Comparison of ENCODE assay signal across 14 cellular contexts in the genomic region with DNA sequence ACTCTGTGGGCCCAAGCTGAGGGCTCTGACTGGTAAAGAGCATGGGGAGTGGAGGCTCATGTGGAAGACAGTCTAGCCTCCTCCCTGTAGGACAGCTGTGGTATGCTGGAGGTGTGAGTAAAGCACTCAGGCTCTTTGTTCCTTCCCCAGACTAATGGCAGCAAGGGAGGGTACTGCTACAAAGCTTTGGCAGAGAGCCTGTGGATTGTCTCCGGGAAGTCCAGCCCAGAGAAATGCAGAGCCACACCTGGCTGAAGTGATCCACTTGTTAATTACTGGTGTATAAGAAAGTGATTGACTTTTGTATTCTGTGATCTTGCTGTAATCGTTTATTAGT.
DNase-seq lines count a peak whose midpoint lies in the region; ATAC-seq, FAIRE-seq and TF ChIP-seq lines count a peak whose summit lies in the region.
"Had no signal": no experiment of that assay in that cellular context is flagged by ENCODE, and none has a peak within 500 bp of the region (broad histone marks: within the 10 kb centered on the region; RNA-seq: fewer than 3 reads in every experiment).

No MANE protein-coding gene starts in this region.

- DNase-seq in SHP77 (lab: John Stamatoyannopoulos, UW) (peak; percentile 25 to 32), SHP77 treated with DMSO at 0.1 percent for 48 hours (lab: John Stamatoyannopoulos, UW) (no peak), astrocyte (ENCODE audit: low read depth) (no peak), A673 (ENCODE audit: low spot score) (no peak), 8988T (no peak), left lung (no peak)
- DNase-seq in stimulated activated effector memory CD8-positive, alpha-beta T cell treated with anti-CD3 and anti-CD28 coated beads, Interleukin-12 subunit alpha, Interleukin-12 subunit beta, amount 100 ng/mL, for 72 hours (ENCODE audit: low spot score in 2 of 2) = no peak
- DNase-seq: activated CD8-positive, alpha-beta memory T cell treated with anti-CD3 and anti-CD28 coated beads for 24 hours; activated gamma-delta T cell; CD8-positive, alpha-beta memory T cell; stimulated activated CD4-positive, alpha-beta T cell treated with anti-CD3 and anti-CD28 coated beads, Interleukin-15, amount 100 ng/mL, for 24 hours had no signal

- FAIRE-seq in astrocyte (lab: Jason Lieb, UNC) = no peak
- FAIRE-seq: A549 had no signal

- BruUV-seq in A673 (replicated peaks; lab: Mats Ljungman, UMichigan) = no TSS peak

- TF ChIP-seq CTCF in astrocyte (IDR thresholded peaks at IDR 0.05; ENCODE audit: insufficient read depth, low read depth, low read length) (no peak), A673 (conservative IDR thresholded peaks at IDR 0.05; ENCODE audit: low read depth, low read length) (no peak), left lung (IDR thresholded peaks at IDR 0.05) (no peak)

- no peak overlapping the region for H3K4me3 Mint-ChIP-seq in astrocyte (ENCODE audit: unreplicated experiment)
- no peak overlapping the region for H3K4me3 Mint-ChIP-seq in stimulated activated effector memory CD8-positive, alpha-beta T cell treated with anti-CD3 and anti-CD28 coated beads, Interleukin-12 subunit alpha, Interleukin-12 subunit beta, amount 100 ng/mL, for 72 hours
- H3K4me3 Mint-ChIP-seq: CD8-positive, alpha-beta memory T cell had no signal

- H3K79me2 ChIP-seq in astrocyte (ENCODE audit: insufficient read depth, low read length) = no peaks in the 10 kb centered on the region

- H3K4me1 Mint-ChIP-seq in astrocyte (ENCODE audit: low read depth, unreplicated experiment) = peaks cover 7% of the 10 kb centered on the region
- no peaks in the 10 kb centered on the region for H3K4me1 Mint-ChIP-seq in stimulated activated effector memory CD8-positive, alpha-beta T cell treated with anti-CD3 and anti-CD28 coated beads, Interleukin-12 subunit alpha, Interleukin-12 subunit beta, amount 100 ng/mL, for 72 hours
- H3K4me1 Mint-ChIP-seq: CD8-positive, alpha-beta memory T cell had no signal

- H4K20me1 ChIP-seq in astrocyte (ENCODE audit: insufficient read depth, low read length) = no peaks in the 10 kb centered on the region

- intact Hi-C loops in A673 (cut with micrococcal nuclease; ENCODE audit: unreplicated experiment) (loop anchor here (1.0 kb wide), 1 partner anchor 135 kb away; no protein-coding TSS in a partner anchor), left lung (cut with DNase I) (no loop called here)

- peak overlapping the region; percentile 38 for H2AFZ ChIP-seq in astrocyte (ENCODE audit: low read depth, low read length)

- H3K4me3 ChIP-seq in astrocyte (ENCODE audit: insufficient read depth, low read depth, low read length) (no peak overlapping the region), A673 (ENCODE audit: low read depth, low read length, poor library complexity, severe bottlenecking) (no peak overlapping the region), left lung (no peak overlapping the region)
- H3K4me3 ChIP-seq: A549, SJSA1 had no signal

- no peak overlapping the region for H3K4me2 ChIP-seq in astrocyte (ENCODE audit: low read length)
- H3K4me2 ChIP-seq: A549 had no signal

- POLR2A ChIA-PET in A673 (lab: Charles Lee; ENCODE audit: low non-redundant PET) = no interaction called here

- no peaks in the 10 kb centered on the region for H3K27me3 ChIP-seq in astrocyte (ENCODE audit: insufficient read depth, low read length)
- no peaks in the 10 kb centered on the region for H3K27me3 ChIP-seq in A673 (replicated peaks; ENCODE audit: insufficient read depth, low read depth, low read length, poor library complexity)
- no peaks in the 10 kb centered on the region for H3K27me3 ChIP-seq in left lung
- H3K27me3 ChIP-seq: SJSA1 had no signal

- H3K9me3 ChIP-seq in astrocyte (ENCODE audit: insufficient read depth, low read depth, low read length) (no peaks in the 10 kb centered on the region), A673 (ENCODE audit: low read depth, low read length, poor library complexity, severe bottlenecking) (no peaks in the 10 kb centered on the region), left lung (peaks cover 0 to 9% of the 10 kb centered on the region in 2 donors)
- H3K9me3 ChIP-seq: SJSA1 had no signal

- H3K9ac ChIP-seq in astrocyte (ENCODE audit: low read length) = no peak overlapping the region

- H3K9me3 Mint-ChIP-seq in astrocyte (ENCODE audit: unreplicated experiment) = no peaks in the 10 kb centered on the region
- H3K9me3 Mint-ChIP-seq in stimulated activated effector memory CD8-positive, alpha-beta T cell treated with anti-CD3 and anti-CD28 coated beads, Interleukin-12 subunit alpha, Interleukin-12 subunit beta, amount 100 ng/mL, for 72 hours = peaks cover 13% of the 10 kb centered on the region

- H3K36me3 ChIP-seq in astrocyte (ENCODE audit: insufficient read depth, low read length) (no peaks in the 10 kb centered on the region), A673 (ENCODE audit: insufficient read depth, low read length, poor library complexity, severe bottlenecking) (no peaks in the 10 kb centered on the region), left lung (no peaks in the 10 kb centered on the region)
- H3K36me3 ChIP-seq: SJSA1 had no signal

- H3K36me3 Mint-ChIP-seq in astrocyte (ENCODE audit: low read depth, unreplicated experiment) = no peaks in the 10 kb centered on the region
- no peaks in the 10 kb centered on the region for H3K36me3 Mint-ChIP-seq in stimulated activated effector memory CD8-positive, alpha-beta T cell treated with anti-CD3 and anti-CD28 coated beads, Interleukin-12 subunit alpha, Interleukin-12 subunit beta, amount 100 ng/mL, for 72 hours

- ATAC-seq in HG02981 (IDR thresholded peaks at IDR 0.05; ENCODE audit: unreplicated experiment) = peak; percentile 22
- ATAC-seq in stimulated activated effector memory CD8-positive, alpha-beta T cell treated with anti-CD3 and anti-CD28 coated beads, Interleukin-12 subunit alpha, Interleukin-12 subunit beta, amount 100 ng/mL, for 72 hours = peak; percentile 13
- ATAC-seq in left lung = no peak

- no peaks in the 10 kb centered on the region for H3K27me3 Mint-ChIP-seq in astrocyte (ENCODE audit: low read depth, unreplicated experiment)

- no peak overlapping the region for H3K27ac ChIP-seq in astrocyte (ENCODE audit: low read depth, low read length)
- no peak overlapping the region for H3K27ac ChIP-seq in A673 (ENCODE audit: low read depth, low read length, poor library complexity, severe bottlenecking)
- H3K27ac ChIP-seq in left lung = no peak overlapping the region
- H3K27ac ChIP-seq: A549, SJSA1 had no signal

- H3K4me1 ChIP-seq in astrocyte (ENCODE audit: insufficient read depth, low read length) (no peaks in the 10 kb centered on the region), A673 (ENCODE audit: insufficient read depth, low read length, poor library complexity, severe bottlenecking) (no peaks in the 10 kb centered on the region), left lung (no peaks in the 10 kb centered on the region)
- H3K4me1 ChIP-seq: A549, SJSA1 had no signal

- H3K27ac Mint-ChIP-seq in astrocyte (ENCODE audit: unreplicated experiment) = no peak overlapping the region
- H3K27ac Mint-ChIP-seq in stimulated activated effector memory CD8-positive, alpha-beta T cell treated with anti-CD3 and anti-CD28 coated beads, Interleukin-12 subunit alpha, Interleukin-12 subunit beta, amount 100 ng/mL, for 72 hours = no peak overlapping the region
- H3K27ac Mint-ChIP-seq: CD8-positive, alpha-beta memory T cell had no signal

- CTCF ChIA-PET in A673 (lab: Charles Lee) = no interaction called here

Comparison
In these comparisons a context has a peak if more than half of its experiments do, and no peak if none do; other contexts are left out.
1. DNase-seq: peak in SHP77 (2 of 2); none in SHP77 treated with DMSO at 0.1 percent for 48 hours (single experiment), astrocyte (single experiment), stimulated activated effector memory CD8-positive, alpha-beta T cell treated with anti-CD3 and anti-CD28 coated beads, Interleukin-12 subunit alpha, Interleukin-12 subunit beta, amount 100 ng/mL, for 72 hours (0 of 2), A673 (single experiment), 8988T (single experiment) and left lung (0 of 2).